In the genomic region with DNA sequence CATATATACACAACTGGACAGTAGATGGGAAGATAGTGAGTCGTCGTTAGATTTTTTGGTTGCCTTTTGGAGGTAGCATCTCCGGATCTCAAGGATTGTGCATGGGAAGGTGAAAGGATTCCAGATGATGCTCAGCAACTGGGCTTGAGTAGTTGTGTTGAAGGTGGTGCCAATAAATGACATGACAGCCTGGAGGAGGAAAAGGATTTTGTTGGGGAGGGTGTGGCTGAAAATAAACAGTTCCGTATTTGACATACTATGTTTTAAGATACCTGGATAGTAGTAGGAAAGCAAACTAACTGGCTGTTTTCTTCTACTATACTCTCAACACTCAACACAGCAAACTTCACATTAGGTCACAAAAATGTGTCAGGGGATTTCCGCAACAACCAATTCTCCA, we compare ENCODE assay signal across 1 cellular context.
TF ChIP-seq lines count a peak whose summit lies in the region.

No MANE protein-coding gene starts in this region.

TF ChIP-seq in H1, 55 proteins besides CTCF, POLR2A, EP300 and RAD21 (continued from another document):
- TF ChIP-seq TAF7 (optimal IDR thresholded peaks at IDR 0.05; ENCODE audit: borderline replicate concordance, low read depth, low read length) (no peak), ZNF274 (IDR thresholded peaks at IDR 0.05; ENCODE audit: borderline replicate concordance, extremely low read depth, low read length) (no peak), E2F6 (IDR thresholded peaks at IDR 0.05) (no peak), EGR1 (IDR thresholded peaks at IDR 0.05; ENCODE audit: borderline replicate concordance, low read depth, low read length) (no peak), YY1 (IDR thresholded peaks at IDR 0.05; ENCODE audit: low read depth, low read length) (no peak), KDM5A (IDR thresholded peaks at IDR 0.05; ENCODE audit: low read length) (no peak), POLR2AphosphoS5 (IDR thresholded peaks at IDR 0.05; ENCODE audit: low read depth, low read length) (no peak), TEAD4 (IDR thresholded peaks at IDR 0.05; ENCODE audit: low read depth, low read length) (no peak), PHF8 (conservative IDR thresholded peaks at IDR 0.05; ENCODE audit: low read depth, low read length) (no peak), JUN (IDR thresholded peaks at IDR 0.05; ENCODE audit: low read depth, low read length) (no peak), NRF1 (IDR thresholded peaks at IDR 0.05; ENCODE audit: low read depth, low read length) (no peak), HDAC2 (IDR thresholded peaks at IDR 0.05; ENCODE audit: borderline replicate concordance in 1 of 2, low read depth in 2 of 2, low read length in 2 of 2) (no peak), RNF2 (IDR thresholded peaks at IDR 0.05; ENCODE audit: borderline replicate concordance, low read depth, low read length, missing control alignments, poor library complexity, severe bottlenecking) (no peak)
